In the genomic region with DNA sequence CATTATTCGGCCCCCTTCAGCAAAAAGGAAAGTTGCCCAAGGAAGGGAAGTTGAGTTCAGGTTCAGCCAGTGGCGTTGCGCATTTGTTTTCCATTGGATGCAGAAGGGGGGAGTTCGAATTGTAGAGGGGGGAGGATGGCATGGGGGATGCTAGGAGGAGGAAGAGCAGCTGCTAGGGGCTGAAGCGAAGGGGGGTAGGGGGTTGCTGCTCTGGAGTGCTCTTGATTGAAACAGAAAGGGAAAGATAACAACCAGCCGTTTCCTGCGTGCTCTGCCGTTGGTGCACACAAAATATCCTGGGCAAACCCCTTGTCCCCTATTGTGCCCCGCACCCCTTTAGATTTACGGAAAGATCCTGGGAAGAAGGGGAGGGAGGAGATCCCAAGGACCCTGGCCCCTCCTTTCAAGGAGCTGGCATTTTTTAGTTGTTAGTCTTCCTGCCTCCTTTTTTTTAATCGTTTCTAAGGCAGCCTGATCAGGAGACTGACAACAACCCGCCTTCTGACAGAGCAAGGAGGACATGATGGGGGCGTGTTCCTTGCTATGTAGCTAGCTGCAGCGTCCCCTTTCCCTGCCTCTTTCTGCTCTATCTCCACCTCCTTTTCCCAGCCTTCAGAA, we compare ENCODE assay signal across 1 cellular context.
TF ChIP-seq lines count a peak whose summit lies in the region.

No MANE protein-coding gene starts in this region.

TF ChIP-seq in HepG2, 621 proteins besides CTCF, POLR2A, EP300 and RAD21:
- TF ChIP-seq ZNF772 (CRISPR knock-in tag; IDR thresholded peaks at IDR 0.05): peak; percentile 26; the same call in 1 of the 2 replicates
- TF ChIP-seq ZSCAN22 (CRISPR knock-in tag; IDR thresholded peaks at IDR 0.05): no peak
- TF ChIP-seq SAP130 (CRISPR knock-in tag; IDR thresholded peaks at IDR 0.05; ENCODE audit: low read depth): 0 out of 2 replicates have a peak, but pooled peaks have one; percentile 11
- 0 out of 2 replicates have a peak, but pooled peaks have one; percentile 22 for TF ChIP-seq ZBTB38 (CRISPR knock-in tag; IDR thresholded peaks at IDR 0.05)
